In the genomic region with DNA sequence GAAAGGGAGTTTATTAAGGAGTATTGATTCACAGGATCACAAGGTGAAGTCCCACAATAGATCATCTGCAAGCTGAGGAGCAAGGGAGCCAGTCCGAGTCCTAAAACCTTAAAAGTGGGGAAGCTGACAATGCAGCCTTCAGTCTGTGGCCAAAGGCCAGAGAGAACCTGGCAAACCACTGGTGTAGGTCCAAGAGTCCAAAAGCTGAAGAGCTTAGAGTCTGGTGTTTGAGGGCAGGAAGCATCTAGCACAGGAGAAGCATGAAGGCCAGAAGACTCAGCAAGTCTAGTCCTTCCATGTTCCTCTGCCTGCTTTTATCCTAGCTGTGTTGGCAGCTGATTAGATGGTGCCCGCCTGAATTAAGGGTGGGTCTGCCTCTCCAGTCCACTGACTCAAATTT, we compare ENCODE assay signal across 3 cellular contexts.
A peak's percentile ranks its signal among the peaks of the same experiment; 100 is the strongest.
TF ChIP-seq lines count a peak whose summit lies in the region.

No MANE protein-coding gene starts in this region.

TF ChIP-seq in liver, 16 proteins besides CTCF, POLR2A, EP300 and RAD21:
- TF ChIP-seq ZBTB33 (IDR thresholded peaks at IDR 0.05): no peak
- no peak for TF ChIP-seq GABPA (IDR thresholded peaks at IDR 0.05 in 1 of 2, conservative IDR thresholded peaks at IDR 0.05 in 1 of 2)
- no peak for TF ChIP-seq RXRA (IDR thresholded peaks at IDR 0.05)
- no peak for TF ChIP-seq YY1 (IDR thresholded peaks at IDR 0.05)
- TF ChIP-seq FOXA1 (IDR thresholded peaks at IDR 0.05): no peak
- no peak for TF ChIP-seq EGR1 (IDR thresholded peaks at IDR 0.05; ENCODE audit: low read depth in 2 of 2)
- TF ChIP-seq MAX (IDR thresholded peaks at IDR 0.05): no peak
- TF ChIP-seq HNF4A (conservative IDR thresholded peaks at IDR 0.05): peak; percentile 57 to 60

TF ChIP-seq in HepG2, 621 proteins besides CTCF, POLR2A, EP300 and RAD21:
- no peak for TF ChIP-seq KLF13 (CRISPR knock-in tag; IDR thresholded peaks at IDR 0.05)
- TF ChIP-seq, protein P1, sequence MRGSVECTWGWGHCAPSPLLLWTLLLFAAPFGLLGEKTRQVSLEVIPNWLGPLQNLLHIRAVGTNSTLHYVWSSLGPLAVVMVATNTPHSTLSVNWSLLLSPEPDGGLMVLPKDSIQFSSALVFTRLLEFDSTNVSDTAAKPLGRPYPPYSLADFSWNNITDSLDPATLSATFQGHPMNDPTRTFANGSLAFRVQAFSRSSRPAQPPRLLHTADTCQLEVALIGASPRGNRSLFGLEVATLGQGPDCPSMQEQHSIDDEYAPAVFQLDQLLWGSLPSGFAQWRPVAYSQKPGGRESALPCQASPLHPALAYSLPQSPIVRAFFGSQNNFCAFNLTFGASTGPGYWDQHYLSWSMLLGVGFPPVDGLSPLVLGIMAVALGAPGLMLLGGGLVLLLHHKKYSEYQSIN (CRISPR knock-in tag; IDR thresholded peaks at IDR 0.05; ENCODE audit: borderline replicate concordance): no peak
- no peak for TF ChIP-seq BHLHE40 (IDR thresholded peaks at IDR 0.05; ENCODE audit: low read length)
- no peak for TF ChIP-seq ELF1 (CRISPR knock-in tag; IDR thresholded peaks at IDR 0.05)
- no peak for TF ChIP-seq ZIK1 (CRISPR knock-in tag; IDR thresholded peaks at IDR 0.05; ENCODE audit: borderline replicate concordance, low read depth)
- TF ChIP-seq BRD4 (CRISPR knock-in tag; IDR thresholded peaks at IDR 0.05): no peak
- TF ChIP-seq TRIM24 (CRISPR knock-in tag; IDR thresholded peaks at IDR 0.05): no peak
- TF ChIP-seq AKAP8 (CRISPR knock-in tag; IDR thresholded peaks at IDR 0.05): no peak
- TF ChIP-seq MAZ (IDR thresholded peaks at IDR 0.05; ENCODE audit: borderline replicate concordance, low read depth, low read length): no peak
- TF ChIP-seq MAZ (CRISPR knock-in tag; IDR thresholded peaks at IDR 0.05; ENCODE audit: low read depth): no peak
- TF ChIP-seq NPAS2 (CRISPR knock-in tag; IDR thresholded peaks at IDR 0.05; ENCODE audit: borderline replicate concordance): no peak
- TF ChIP-seq ZNF788 (CRISPR knock-in tag; IDR thresholded peaks at IDR 0.05; ENCODE audit: borderline replicate concordance): no peak
- no peak for TF ChIP-seq SP140L (CRISPR knock-in tag; IDR thresholded peaks at IDR 0.05; ENCODE audit: borderline replicate concordance)
- no peak for TF ChIP-seq GATAD2A (CRISPR knock-in tag; IDR thresholded peaks at IDR 0.05)
- TF ChIP-seq KLF15 (CRISPR knock-in tag; IDR thresholded peaks at IDR 0.05; ENCODE audit: borderline replicate concordance): no peak
- no peak for TF ChIP-seq ZNF816 (CRISPR knock-in tag; IDR thresholded peaks at IDR 0.05; ENCODE audit: borderline replicate concordance)
- no peak for TF ChIP-seq TRAFD1 (CRISPR knock-in tag; IDR thresholded peaks at IDR 0.05; ENCODE audit: borderline replicate concordance)
- TF ChIP-seq MBD4 (IDR thresholded peaks at IDR 0.05; ENCODE audit: borderline replicate concordance, low read length): no peak
- TF ChIP-seq, protein P2, sequence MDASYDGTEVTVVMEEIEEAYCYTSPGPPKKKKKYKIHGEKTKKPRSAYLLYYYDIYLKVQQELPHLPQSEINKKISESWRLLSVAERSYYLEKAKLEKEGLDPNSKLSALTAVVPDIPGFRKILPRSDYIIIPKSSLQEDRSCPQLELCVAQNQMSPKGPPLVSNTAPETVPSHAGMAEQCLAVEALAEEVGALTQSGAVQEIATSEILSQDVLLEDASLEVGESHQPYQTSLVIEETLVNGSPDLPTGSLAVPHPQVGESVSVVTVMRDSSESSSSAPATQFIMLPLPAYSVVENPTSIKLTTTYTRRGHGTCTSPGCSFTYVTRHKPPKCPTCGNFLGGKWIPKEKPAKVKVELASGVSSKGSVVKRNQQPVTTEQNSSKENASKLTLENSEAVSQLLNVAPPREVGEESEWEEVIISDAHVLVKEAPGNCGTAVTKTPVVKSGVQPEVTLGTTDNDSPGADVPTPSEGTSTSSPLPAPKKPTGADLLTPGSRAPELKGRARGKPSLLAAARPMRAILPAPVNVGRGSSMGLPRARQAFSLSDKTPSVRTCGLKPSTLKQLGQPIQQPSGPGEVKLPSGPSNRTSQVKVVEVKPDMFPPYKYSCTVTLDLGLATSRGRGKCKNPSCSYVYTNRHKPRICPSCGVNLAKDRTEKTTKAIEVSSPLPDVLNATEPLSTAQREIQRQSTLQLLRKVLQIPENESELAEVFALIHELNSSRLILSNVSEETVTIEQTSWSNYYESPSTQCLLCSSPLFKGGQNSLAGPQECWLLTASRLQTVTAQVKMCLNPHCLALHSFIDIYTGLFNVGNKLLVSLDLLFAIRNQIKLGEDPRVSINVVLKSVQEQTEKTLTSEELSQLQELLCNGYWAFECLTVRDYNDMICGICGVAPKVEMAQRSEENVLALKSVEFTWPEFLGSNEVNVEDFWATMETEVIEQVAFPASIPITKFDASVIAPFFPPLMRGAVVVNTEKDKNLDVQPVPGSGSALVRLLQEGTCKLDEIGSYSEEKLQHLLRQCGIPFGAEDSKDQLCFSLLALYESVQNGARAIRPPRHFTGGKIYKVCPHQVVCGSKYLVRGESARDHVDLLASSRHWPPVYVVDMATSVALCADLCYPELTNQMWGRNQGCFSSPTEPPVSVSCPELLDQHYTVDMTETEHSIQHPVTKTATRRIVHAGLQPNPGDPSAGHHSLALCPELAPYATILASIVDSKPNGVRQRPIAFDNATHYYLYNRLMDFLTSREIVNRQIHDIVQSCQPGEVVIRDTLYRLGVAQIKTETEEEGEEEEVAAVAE (CRISPR knock-in tag; IDR thresholded peaks at IDR 0.05; ENCODE audit: borderline replicate concordance): no peak
- TF ChIP-seq RAD51 (IDR thresholded peaks at IDR 0.05; ENCODE audit: borderline replicate concordance): no peak

TF ChIP-seq in WTC11, 78 proteins besides CTCF, POLR2A, EP300 and RAD21 (continues in another document):
- no peak for TF ChIP-seq SMAD4 (CRISPR knock-in tag; IDR thresholded peaks at IDR 0.05)
- TF ChIP-seq, protein P3, sequence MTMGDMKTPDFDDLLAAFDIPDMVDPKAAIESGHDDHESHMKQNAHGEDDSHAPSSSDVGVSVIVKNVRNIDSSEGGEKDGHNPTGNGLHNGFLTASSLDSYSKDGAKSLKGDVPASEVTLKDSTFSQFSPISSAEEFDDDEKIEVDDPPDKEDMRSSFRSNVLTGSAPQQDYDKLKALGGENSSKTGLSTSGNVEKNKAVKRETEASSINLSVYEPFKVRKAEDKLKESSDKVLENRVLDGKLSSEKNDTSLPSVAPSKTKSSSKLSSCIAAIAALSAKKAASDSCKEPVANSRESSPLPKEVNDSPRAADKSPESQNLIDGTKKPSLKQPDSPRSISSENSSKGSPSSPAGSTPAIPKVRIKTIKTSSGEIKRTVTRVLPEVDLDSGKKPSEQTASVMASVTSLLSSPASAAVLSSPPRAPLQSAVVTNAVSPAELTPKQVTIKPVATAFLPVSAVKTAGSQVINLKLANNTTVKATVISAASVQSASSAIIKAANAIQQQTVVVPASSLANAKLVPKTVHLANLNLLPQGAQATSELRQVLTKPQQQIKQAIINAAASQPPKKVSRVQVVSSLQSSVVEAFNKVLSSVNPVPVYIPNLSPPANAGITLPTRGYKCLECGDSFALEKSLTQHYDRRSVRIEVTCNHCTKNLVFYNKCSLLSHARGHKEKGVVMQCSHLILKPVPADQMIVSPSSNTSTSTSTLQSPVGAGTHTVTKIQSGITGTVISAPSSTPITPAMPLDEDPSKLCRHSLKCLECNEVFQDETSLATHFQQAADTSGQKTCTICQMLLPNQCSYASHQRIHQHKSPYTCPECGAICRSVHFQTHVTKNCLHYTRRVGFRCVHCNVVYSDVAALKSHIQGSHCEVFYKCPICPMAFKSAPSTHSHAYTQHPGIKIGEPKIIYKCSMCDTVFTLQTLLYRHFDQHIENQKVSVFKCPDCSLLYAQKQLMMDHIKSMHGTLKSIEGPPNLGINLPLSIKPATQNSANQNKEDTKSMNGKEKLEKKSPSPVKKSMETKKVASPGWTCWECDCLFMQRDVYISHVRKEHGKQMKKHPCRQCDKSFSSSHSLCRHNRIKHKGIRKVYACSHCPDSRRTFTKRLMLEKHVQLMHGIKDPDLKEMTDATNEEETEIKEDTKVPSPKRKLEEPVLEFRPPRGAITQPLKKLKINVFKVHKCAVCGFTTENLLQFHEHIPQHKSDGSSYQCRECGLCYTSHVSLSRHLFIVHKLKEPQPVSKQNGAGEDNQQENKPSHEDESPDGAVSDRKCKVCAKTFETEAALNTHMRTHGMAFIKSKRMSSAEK (CRISPR knock-in tag; IDR thresholded peaks at IDR 0.05; ENCODE audit: borderline replicate concordance): no peak
- TF ChIP-seq, protein P4, sequence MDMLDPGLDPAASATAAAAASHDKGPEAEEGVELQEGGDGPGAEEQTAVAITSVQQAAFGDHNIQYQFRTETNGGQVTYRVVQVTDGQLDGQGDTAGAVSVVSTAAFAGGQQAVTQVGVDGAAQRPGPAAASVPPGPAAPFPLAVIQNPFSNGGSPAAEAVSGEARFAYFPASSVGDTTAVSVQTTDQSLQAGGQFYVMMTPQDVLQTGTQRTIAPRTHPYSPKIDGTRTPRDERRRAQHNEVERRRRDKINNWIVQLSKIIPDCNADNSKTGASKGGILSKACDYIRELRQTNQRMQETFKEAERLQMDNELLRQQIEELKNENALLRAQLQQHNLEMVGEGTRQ (CRISPR knock-in tag; IDR thresholded peaks at IDR 0.05): no peak
- TF ChIP-seq, protein P5, sequence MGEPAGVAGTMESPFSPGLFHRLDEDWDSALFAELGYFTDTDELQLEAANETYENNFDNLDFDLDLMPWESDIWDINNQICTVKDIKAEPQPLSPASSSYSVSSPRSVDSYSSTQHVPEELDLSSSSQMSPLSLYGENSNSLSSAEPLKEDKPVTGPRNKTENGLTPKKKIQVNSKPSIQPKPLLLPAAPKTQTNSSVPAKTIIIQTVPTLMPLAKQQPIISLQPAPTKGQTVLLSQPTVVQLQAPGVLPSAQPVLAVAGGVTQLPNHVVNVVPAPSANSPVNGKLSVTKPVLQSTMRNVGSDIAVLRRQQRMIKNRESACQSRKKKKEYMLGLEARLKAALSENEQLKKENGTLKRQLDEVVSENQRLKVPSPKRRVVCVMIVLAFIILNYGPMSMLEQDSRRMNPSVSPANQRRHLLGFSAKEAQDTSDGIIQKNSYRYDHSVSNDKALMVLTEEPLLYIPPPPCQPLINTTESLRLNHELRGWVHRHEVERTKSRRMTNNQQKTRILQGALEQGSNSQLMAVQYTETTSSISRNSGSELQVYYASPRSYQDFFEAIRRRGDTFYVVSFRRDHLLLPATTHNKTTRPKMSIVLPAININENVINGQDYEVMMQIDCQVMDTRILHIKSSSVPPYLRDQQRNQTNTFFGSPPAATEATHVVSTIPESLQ (CRISPR knock-in tag; IDR thresholded peaks at IDR 0.05): no peak
- no peak for TF ChIP-seq ZSCAN18 (CRISPR knock-in tag; IDR thresholded peaks at IDR 0.05)
- no peak for TF ChIP-seq ARID4B (CRISPR knock-in tag; IDR thresholded peaks at IDR 0.05; ENCODE audit: borderline replicate concordance)
- no peak for TF ChIP-seq MYBL2 (CRISPR knock-in tag; IDR thresholded peaks at IDR 0.05)
- TF ChIP-seq ZNF232 (CRISPR knock-in tag; IDR thresholded peaks at IDR 0.05): no peak
- TF ChIP-seq, protein P6, sequence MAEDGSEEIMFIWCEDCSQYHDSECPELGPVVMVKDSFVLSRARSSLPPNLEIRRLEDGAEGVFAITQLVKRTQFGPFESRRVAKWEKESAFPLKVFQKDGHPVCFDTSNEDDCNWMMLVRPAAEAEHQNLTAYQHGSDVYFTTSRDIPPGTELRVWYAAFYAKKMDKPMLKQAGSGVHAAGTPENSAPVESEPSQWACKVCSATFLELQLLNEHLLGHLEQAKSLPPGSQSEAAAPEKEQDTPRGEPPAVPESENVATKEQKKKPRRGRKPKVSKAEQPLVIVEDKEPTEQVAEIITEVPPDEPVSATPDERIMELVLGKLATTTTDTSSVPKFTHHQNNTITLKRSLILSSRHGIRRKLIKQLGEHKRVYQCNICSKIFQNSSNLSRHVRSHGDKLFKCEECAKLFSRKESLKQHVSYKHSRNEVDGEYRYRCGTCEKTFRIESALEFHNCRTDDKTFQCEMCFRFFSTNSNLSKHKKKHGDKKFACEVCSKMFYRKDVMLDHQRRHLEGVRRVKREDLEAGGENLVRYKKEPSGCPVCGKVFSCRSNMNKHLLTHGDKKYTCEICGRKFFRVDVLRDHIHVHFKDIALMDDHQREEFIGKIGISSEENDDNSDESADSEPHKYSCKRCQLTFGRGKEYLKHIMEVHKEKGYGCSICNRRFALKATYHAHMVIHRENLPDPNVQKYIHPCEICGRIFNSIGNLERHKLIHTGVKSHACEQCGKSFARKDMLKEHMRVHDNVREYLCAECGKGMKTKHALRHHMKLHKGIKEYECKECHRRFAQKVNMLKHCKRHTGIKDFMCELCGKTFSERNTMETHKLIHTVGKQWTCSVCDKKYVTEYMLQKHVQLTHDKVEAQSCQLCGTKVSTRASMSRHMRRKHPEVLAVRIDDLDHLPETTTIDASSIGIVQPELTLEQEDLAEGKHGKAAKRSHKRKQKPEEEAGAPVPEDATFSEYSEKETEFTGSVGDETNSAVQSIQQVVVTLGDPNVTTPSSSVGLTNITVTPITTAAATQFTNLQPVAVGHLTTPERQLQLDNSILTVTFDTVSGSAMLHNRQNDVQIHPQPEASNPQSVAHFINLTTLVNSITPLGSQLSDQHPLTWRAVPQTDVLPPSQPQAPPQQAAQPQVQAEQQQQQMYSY (CRISPR knock-in tag; IDR thresholded peaks at IDR 0.05): no peak
